ENCODE assay signal across 1 cellular context in the genomic region with DNA sequence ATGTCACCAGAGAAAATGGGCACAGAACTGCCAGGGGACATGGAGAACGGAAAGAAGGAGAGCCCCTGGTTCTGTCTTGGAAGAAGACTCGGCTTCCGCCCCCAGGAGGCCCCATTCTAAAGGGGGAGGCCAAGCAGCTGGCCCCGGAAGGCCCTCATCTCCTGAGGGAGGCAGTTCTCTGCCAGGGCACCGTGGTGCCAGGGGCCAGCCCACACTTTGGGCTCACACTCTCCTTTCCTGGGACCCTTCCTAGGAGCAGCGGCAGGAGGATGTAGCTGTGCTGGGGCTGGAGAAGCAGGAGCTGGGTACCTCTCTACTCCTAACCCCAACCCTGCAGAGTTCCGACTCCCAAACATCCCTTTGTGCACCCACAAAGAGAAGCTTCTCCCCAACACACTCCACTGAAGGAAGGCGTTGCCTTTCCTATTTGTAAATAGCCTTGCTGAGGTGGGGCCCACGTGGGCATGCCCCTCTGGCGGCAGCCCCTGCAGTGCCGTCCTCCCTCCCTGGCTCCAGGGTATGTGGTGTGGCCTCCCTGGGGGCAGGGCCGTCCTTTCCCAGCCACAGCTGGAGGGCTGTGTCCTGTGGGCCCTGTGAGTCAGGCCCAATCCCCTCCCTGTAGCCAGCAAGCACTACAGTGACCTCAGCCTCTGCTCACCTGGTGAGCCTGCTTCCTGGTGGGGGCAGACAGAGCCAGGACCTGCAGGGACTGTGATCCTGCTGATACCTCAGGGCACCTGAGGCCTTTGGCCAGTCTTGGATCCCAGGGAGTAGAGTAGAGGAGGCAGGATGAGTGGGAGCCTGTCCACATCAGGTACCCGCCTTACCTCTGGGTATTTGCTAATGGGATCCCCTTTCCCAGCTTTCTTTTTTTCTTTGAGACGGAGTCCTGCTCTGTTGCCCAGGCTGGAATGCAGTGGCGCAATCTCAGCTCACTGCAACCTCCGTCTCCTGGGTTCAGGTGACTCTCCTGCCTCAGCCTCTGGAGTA.
TF ChIP-seq lines count a peak whose summit lies in the region.

No MANE protein-coding gene starts in this region.

TF ChIP-seq in HepG2, 621 proteins besides CTCF, POLR2A, EP300 and RAD21 (continued from another document and continues in another):
- TF ChIP-seq ZFP36 (IDR thresholded peaks at IDR 0.05; ENCODE audit: borderline replicate concordance, low read depth, low read length, partially characterized antibody): no peak
- TF ChIP-seq ARID4A (CRISPR knock-in tag; IDR thresholded peaks at IDR 0.05; ENCODE audit: borderline replicate concordance): no peak
- peak; percentile 79; the same call in 1 of the 2 replicates for TF ChIP-seq MXD4 (CRISPR knock-in tag; IDR thresholded peaks at IDR 0.05)
- no peak for TF ChIP-seq REL (CRISPR knock-in tag; conservative IDR thresholded peaks at IDR 0.05)
- TF ChIP-seq SRF (IDR thresholded peaks at IDR 0.05; ENCODE audit: low read depth, low read length): no peak
- no peak for TF ChIP-seq MBD4 (IDR thresholded peaks at IDR 0.05; ENCODE audit: borderline replicate concordance, low read length)
- no peak for TF ChIP-seq FOXC1 (CRISPR knock-in tag; IDR thresholded peaks at IDR 0.05; ENCODE audit: borderline replicate concordance)
- TF ChIP-seq ZNF468 (CRISPR knock-in tag; IDR thresholded peaks at IDR 0.05): no peak
- peak; percentile 16; the same call in 1 of the 2 replicates for TF ChIP-seq AHDC1 (CRISPR knock-in tag; IDR thresholded peaks at IDR 0.05; ENCODE audit: borderline replicate concordance)
- TF ChIP-seq, protein P1, sequence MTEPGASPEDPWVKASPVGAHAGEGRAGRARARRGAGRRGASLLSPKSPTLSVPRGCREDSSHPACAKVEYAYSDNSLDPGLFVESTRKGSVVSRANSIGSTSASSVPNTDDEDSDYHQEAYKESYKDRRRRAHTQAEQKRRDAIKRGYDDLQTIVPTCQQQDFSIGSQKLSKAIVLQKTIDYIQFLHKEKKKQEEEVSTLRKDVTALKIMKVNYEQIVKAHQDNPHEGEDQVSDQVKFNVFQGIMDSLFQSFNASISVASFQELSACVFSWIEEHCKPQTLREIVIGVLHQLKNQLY (CRISPR knock-in tag; IDR thresholded peaks at IDR 0.05): peak; percentile 54
- TF ChIP-seq ZFYVE20 (CRISPR knock-in tag; IDR thresholded peaks at IDR 0.05; ENCODE audit: borderline replicate concordance, low read depth): no peak
- no peak for TF ChIP-seq ZNF616 (CRISPR knock-in tag; IDR thresholded peaks at IDR 0.05; ENCODE audit: low read depth)
- TF ChIP-seq, protein P2, sequence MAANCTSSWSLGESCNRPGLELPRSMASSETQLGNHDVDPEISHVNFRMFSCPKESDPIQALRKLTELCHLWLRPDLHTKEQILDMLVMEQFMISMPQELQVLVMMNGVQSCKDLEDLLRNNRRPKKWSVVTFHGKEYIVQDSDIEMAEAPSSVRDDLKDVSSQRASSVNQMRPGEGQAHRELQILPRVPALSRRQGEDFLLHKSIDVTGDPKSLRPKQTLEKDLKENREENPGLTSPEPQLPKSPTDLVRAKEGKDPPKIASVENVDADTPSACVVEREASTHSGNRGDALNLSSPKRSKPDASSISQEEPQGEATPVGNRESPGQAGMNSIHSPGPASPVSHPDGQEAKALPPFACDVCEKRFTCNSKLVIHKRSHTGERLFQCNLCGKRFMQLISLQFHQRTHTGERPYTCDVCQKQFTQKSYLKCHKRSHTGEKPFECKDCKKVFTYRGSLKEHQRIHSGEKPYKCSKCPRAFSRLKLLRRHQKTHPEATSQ (CRISPR knock-in tag; IDR thresholded peaks at IDR 0.05; ENCODE audit: borderline replicate concordance): no peak
- no peak for TF ChIP-seq PAWR (CRISPR knock-in tag; IDR thresholded peaks at IDR 0.05; ENCODE audit: borderline replicate concordance)
- TF ChIP-seq, protein P3, sequence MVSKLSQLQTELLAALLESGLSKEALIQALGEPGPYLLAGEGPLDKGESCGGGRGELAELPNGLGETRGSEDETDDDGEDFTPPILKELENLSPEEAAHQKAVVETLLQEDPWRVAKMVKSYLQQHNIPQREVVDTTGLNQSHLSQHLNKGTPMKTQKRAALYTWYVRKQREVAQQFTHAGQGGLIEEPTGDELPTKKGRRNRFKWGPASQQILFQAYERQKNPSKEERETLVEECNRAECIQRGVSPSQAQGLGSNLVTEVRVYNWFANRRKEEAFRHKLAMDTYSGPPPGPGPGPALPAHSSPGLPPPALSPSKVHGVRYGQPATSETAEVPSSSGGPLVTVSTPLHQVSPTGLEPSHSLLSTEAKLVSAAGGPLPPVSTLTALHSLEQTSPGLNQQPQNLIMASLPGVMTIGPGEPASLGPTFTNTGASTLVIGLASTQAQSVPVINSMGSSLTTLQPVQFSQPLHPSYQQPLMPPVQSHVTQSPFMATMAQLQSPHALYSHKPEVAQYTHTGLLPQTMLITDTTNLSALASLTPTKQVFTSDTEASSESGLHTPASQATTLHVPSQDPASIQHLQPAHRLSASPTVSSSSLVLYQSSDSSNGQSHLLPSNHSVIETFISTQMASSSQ (IDR thresholded peaks at IDR 0.05; ENCODE audit: low read depth): 0 out of 2 replicates have a peak, but pooled peaks have one; percentile 37
- TF ChIP-seq, protein P3 (CRISPR knock-in tag; IDR thresholded peaks at IDR 0.05; ENCODE audit: borderline replicate concordance): peak; percentile 58; the same call in 1 of the 2 replicates
- TF ChIP-seq TARDBP (CRISPR knock-in tag; IDR thresholded peaks at IDR 0.05): peak; percentile 65; the same call in 1 of the 2 replicates
- TF ChIP-seq ZNF598 (CRISPR knock-in tag; IDR thresholded peaks at IDR 0.05; ENCODE audit: borderline replicate concordance): 0 out of 2 replicates have a peak, but pooled peaks have one; percentile 21
- TF ChIP-seq SPEN (CRISPR knock-in tag; IDR thresholded peaks at IDR 0.05; ENCODE audit: low read depth): no peak; the same call in none of the 2 replicates
- TF ChIP-seq MAFF (IDR thresholded peaks at IDR 0.05; ENCODE audit: low read depth, low read length): no peak
- 0 out of 2 replicates have a peak, but pooled peaks have one; percentile 66 for TF ChIP-seq ZNF230 (CRISPR knock-in tag; IDR thresholded peaks at IDR 0.05)
- 0 out of 2 replicates have a peak, but pooled peaks have one; percentile 13 for TF ChIP-seq ZBTB21 (CRISPR knock-in tag; IDR thresholded peaks at IDR 0.05)
- peak; percentile 90 for TF ChIP-seq GFI1 (CRISPR knock-in tag; IDR thresholded peaks at IDR 0.05; ENCODE audit: borderline replicate concordance)
- TF ChIP-seq, protein P4, sequence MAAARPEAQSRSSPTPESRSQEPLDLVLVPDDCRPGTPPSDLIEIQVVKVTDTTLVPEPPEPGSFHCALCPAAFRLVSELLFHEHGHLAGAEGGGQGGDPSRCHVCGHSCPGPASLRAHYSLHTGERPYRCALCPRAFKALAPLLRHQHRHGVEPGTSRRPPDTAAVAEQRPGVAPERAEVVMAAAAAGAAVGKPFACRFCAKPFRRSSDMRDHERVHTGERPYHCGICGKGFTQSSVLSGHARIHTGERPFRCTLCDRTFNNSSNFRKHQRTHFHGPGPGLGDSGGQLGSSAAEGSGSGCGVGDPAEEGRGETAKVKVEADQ (CRISPR knock-in tag; IDR thresholded peaks at IDR 0.05; ENCODE audit: borderline replicate concordance): no peak; the same call in none of the 2 replicates
- TF ChIP-seq ZFAT (CRISPR knock-in tag; conservative IDR thresholded peaks at IDR 0.05): no peak
- no peak for TF ChIP-seq SIN3B (IDR thresholded peaks at IDR 0.05; ENCODE audit: low read length)
- no peak for TF ChIP-seq ZNF432 (CRISPR knock-in tag; IDR thresholded peaks at IDR 0.05; ENCODE audit: borderline replicate concordance)
- TF ChIP-seq PATZ1 (CRISPR knock-in tag; IDR thresholded peaks at IDR 0.05): peak; percentile 90
- TF ChIP-seq, protein P5, sequence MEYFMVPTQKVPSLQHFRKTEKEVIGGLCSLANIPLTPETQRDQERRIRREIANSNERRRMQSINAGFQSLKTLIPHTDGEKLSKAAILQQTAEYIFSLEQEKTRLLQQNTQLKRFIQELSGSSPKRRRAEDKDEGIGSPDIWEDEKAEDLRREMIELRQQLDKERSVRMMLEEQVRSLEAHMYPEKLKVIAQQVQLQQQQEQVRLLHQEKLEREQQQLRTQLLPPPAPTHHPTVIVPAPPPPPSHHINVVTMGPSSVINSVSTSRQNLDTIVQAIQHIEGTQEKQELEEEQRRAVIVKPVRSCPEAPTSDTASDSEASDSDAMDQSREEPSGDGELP (IDR thresholded peaks at IDR 0.05; ENCODE audit: borderline replicate concordance, low read depth): peak; percentile 96
- no peak for TF ChIP-seq SYNCRIP (IDR thresholded peaks at IDR 0.05; ENCODE audit: insufficient read depth, low read depth, low read length)
- TF ChIP-seq RFX1 (IDR thresholded peaks at IDR 0.05): no peak
